In genomic region chr3:191210032-191210431, GRCh38 we compare ENCODE assay signal across 2 cellular contexts.
TF ChIP-seq lines count a peak whose summit lies in the region.

No MANE protein-coding gene starts in this region.

TF ChIP-seq in HepG2, 621 proteins besides CTCF, POLR2A, EP300 and RAD21:
- TF ChIP-seq ZNF10 (CRISPR knock-in tag; IDR thresholded peaks at IDR 0.05; ENCODE audit: borderline replicate concordance, low read depth) (no peak), CHD2 (IDR thresholded peaks at IDR 0.05; ENCODE audit: low read depth, low read length) (peak; percentile 63; the same call in 1 of the 2 replicates)

TF ChIP-seq in K562, 482 proteins besides CTCF, POLR2A, EP300 and RAD21:
- TF ChIP-seq CHD2 (IDR thresholded peaks at IDR 0.05; ENCODE audit: low read depth, low read length) (peak; percentile 30; the same call in 1 of the 2 replicates), MCM2 (IDR thresholded peaks at IDR 0.05; ENCODE audit: low read depth) (no peak), ZNF707 (CRISPR knock-in tag; conservative IDR thresholded peaks at IDR 0.05) (no peak)
